ENCODE assay signal across 16 cellular contexts in the genomic region with DNA sequence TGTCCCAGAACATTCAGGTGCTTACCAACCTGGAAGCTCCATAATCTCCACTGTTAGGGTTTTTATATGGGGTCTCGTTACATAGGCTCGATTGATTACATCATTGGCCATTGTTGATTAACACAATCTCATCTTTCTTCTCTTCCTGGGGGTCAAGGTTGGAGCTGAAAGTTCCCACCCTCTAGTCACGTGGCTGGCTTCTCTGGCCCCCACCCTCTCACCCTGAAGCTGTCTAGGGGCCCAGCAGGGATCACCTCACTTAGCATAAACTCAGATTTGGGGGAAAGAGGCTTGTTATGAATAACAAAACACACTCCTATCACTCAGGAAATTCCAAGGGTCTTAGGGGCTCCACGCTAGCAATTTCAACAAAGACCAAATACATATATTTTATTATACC.
DNase-seq lines count a peak whose midpoint lies in the region; ATAC-seq, FAIRE-seq and TF ChIP-seq lines count a peak whose summit lies in the region.
"Had no signal": no experiment of that assay in that cellular context is flagged by ENCODE, and none has a peak within 500 bp of the region (broad histone marks: within the 10 kb centered on the region; RNA-seq: fewer than 3 reads in every experiment).

No MANE protein-coding gene starts in this region.

- TF ChIP-seq POLR2A in HepG2 (IDR thresholded peaks at IDR 0.05; ENCODE audit: insufficient read depth in 1 of 2, low read depth in 2 of 2, low read length in 2 of 2), result no peak
- TF ChIP-seq POLR2A in right lobe of liver (IDR thresholded peaks at IDR 0.05), result no peak

- H3K9ac ChIP-seq in HepG2 (ENCODE audit: insufficient read depth, low read depth, low read length), result no peak overlapping the region
- H3K9ac ChIP-seq: BLaER1 treated with 17β-estradiol and CSF1 and Interleukin-3, amounts not matched to agents 10 nM and 100 nM had no signal

- POLR2A ChIA-PET in HepG2 (lab: Yijun Ruan, JAX), result no interaction called here
- POLR2A ChIA-PET in WTC11 (lab: Charles Lee), result interaction anchor here (0.6 to 1.0 kb wide), 2 partner anchors 35 to 163 kb away, joined by 4 to 5 read pairs; no protein-coding TSS in a partner anchor

- BruUV-seq in HepG2 (replicated peaks; lab: Mats Ljungman, UMichigan), result no TSS peak

- no peaks in the 10 kb centered on the region for H3K27me3 ChIP-seq in HepG2 (ENCODE audit: control insufficient read depth in 1 of 2, insufficient read depth in 2 of 2, low read length in 2 of 2)
- H3K27me3 ChIP-seq in right lobe of liver, result no peaks in the 10 kb centered on the region
- H3K27me3 ChIP-seq: BLaER1 treated with 17β-estradiol and CSF1 and Interleukin-3, amounts not matched to agents 10 nM and 100 nM had no signal

- TF ChIP-seq RAD21 in HepG2 (CRISPR knock-in tag; IDR thresholded peaks at IDR 0.05), result no peak

- H3K36me3 Mint-ChIP-seq in WTC11 (no peaks in the 10 kb centered on the region), nephron (ENCODE audit: low read depth) (no peaks in the 10 kb centered on the region)
- H3K36me3 Mint-ChIP-seq: CD4-positive, CD25-positive, alpha-beta regulatory T cell had no signal

- H3K9me3 ChIP-seq in HepG2 (ENCODE audit: low read length) (no peaks in the 10 kb centered on the region), right lobe of liver (no peaks in the 10 kb centered on the region)
- H3K9me3 ChIP-seq: BLaER1 treated with 17β-estradiol and CSF1 and Interleukin-3, amounts not matched to agents 10 nM and 100 nM had no signal

- intact Hi-C loops in HepG2 (cut with micrococcal nuclease; ENCODE audit: unreplicated experiment) (no loop called here), right lobe of liver (cut with DNase I) (no loop called here)

- in situ Hi-C loops in HepG2 (cut with HindIII; ENCODE audit: extremely low pct_ligation_motif_present, low pct_unique_long_range_greater_than_20kb), result no loop called here

- H3K4me1 Mint-ChIP-seq in WTC11 (peaks cover 37% of the 10 kb centered on the region), nephron (peaks cover 29% of the 10 kb centered on the region)

- TF ChIP-seq CTCF in HepG2 (CRISPR knock-in tag; IDR thresholded peaks at IDR 0.05) (no peak), right lobe of liver (IDR thresholded peaks at IDR 0.05) (no peak), WTC11 (IDR thresholded peaks at IDR 0.05) (no peak), nephron (IDR thresholded peaks at IDR 0.05; ENCODE audit: unreplicated experiment in 3 of 3) (no peak)

- H3K79me2 ChIP-seq in HepG2 (ENCODE audit: insufficient read depth, low read length), result no peaks in the 10 kb centered on the region

- H2AFZ ChIP-seq in HepG2 (ENCODE audit: low read length), result no peak overlapping the region

- 33% methylated on average over 4 of the region's 4 CpGs for WGBS in HepG2 (ENCODE audit: low lambda C conversion rate)
- 54% methylated on average over 4 of the region's 4 CpGs for WGBS in right lobe of liver (ENCODE audit: insufficient coverage, low coverage, low lambda C conversion rate, missing lambda C conversion rate)

- no peak overlapping the region for H3K4me3 Mint-ChIP-seq in WTC11
- no peak overlapping the region for H3K4me3 Mint-ChIP-seq in nephron
- H3K4me3 Mint-ChIP-seq: CD4-positive, CD25-positive, alpha-beta regulatory T cell had no signal

- ATAC-seq in HepG2 (no peak), right lobe of liver (no peak), WTC11 (peak; percentile 29), HG03135 (IDR thresholded peaks at IDR 0.05; ENCODE audit: unreplicated experiment) (no peak)
- ATAC-seq: HCT116 had no signal

- H3K4me3 ChIP-seq in HepG2 (replicated peaks in 1 of 3; ENCODE audit: insufficient read depth in 1 of 3, low read depth in 2 of 3, low read length in 3 of 3), result no peak overlapping the region
- H3K4me3 ChIP-seq in right lobe of liver, result no peak overlapping the region
- H3K4me3 ChIP-seq: BLaER1 treated with 17β-estradiol and CSF1 and Interleukin-3, amounts not matched to agents 10 nM and 100 nM had no signal

- H3K27me3 Mint-ChIP-seq in WTC11 (ENCODE audit: low read depth) (no peaks in the 10 kb centered on the region), nephron (ENCODE audit: low read depth) (peaks cover 5% of the 10 kb centered on the region)
- H3K27me3 Mint-ChIP-seq: CD4-positive, CD25-positive, alpha-beta regulatory T cell had no signal

- no peak for TF ChIP-seq EP300 in HepG2 (IDR thresholded peaks at IDR 0.05; ENCODE audit: low read depth in 2 of 2, low read length in 2 of 2)
- no peak for TF ChIP-seq EP300 in HepG2 (CRISPR knock-in tag; IDR thresholded peaks at IDR 0.05; ENCODE audit: borderline replicate concordance)

- no peaks in the 10 kb centered on the region for H4K20me1 ChIP-seq in HepG2 (ENCODE audit: insufficient read depth, low read length)
- H4K20me1 ChIP-seq: BLaER1 treated with 17β-estradiol and CSF1 and Interleukin-3, amounts not matched to agents 10 nM and 100 nM had no signal

- CTCF ChIA-PET in HepG2 (lab: Yijun Ruan, JAX; ENCODE audit: low intra/inter-chr PET ratio, low total read pairs) (no interaction called here), WTC11 (lab: Charles Lee) (interaction anchor here (0.5 to 1.9 kb wide), 8 partner anchors 13 to 822 kb away, joined by 3 to 5 read pairs (median 3); no protein-coding TSS in a partner anchor)

- H3K27ac ChIP-seq in HepG2 (ENCODE audit: extremely low read length, insufficient read depth, low read length) (no peak overlapping the region), right lobe of liver (no peak overlapping the region)
- H3K27ac ChIP-seq: BLaER1 treated with 17β-estradiol and CSF1 and Interleukin-3, amounts not matched to agents 10 nM and 100 nM had no signal

- H3K36me3 ChIP-seq in HepG2 (replicated peaks in 1 of 2; ENCODE audit: control insufficient read depth in 1 of 2, insufficient read depth in 2 of 2, low read length in 2 of 2) (no peaks in the 10 kb centered on the region), right lobe of liver (no peaks in the 10 kb centered on the region)
- H3K36me3 ChIP-seq: BLaER1 treated with 17β-estradiol and CSF1 and Interleukin-3, amounts not matched to agents 10 nM and 100 nM had no signal

- H3K4me1 ChIP-seq in HepG2 (ENCODE audit: insufficient read depth, low read length), result peaks cover 11% of the 10 kb centered on the region
- no peaks in the 10 kb centered on the region for H3K4me1 ChIP-seq in right lobe of liver

- no peak overlapping the region for H3K4me2 ChIP-seq in HepG2 (ENCODE audit: low read depth, low read length)
- H3K4me2 ChIP-seq: BLaER1 treated with 17β-estradiol and CSF1 and Interleukin-3, amounts not matched to agents 10 nM and 100 nM had no signal

- DNase-seq in HepG2 (ENCODE audit: low spot score) (no peak), right lobe of liver (no peak), WTC11 (ENCODE audit: low spot score) (no peak)
- no peak for DNase-seq in stimulated activated CD4-positive, alpha-beta T cell treated with anti-CD3 and anti-CD28 coated beads, Interleukin-1b, Interleukin-23, amount 100 ng/mL, for 48 hours
- DNase-seq in activated CD4-positive, alpha-beta T cell treated with anti-CD3 and anti-CD28 coated beads for 48 hours, result no peak
- DNase-seq: 8988T; AML-193; CD4-positive, CD25-positive, alpha-beta regulatory T cell; DMS79 had no signal

- H3K27ac Mint-ChIP-seq in WTC11, result peak overlapping the region; percentile 46
- H3K27ac Mint-ChIP-seq in nephron, result peak overlapping the region; percentile 49 to 59 (median 58)
- H3K27ac Mint-ChIP-seq: CD4-positive, CD25-positive, alpha-beta regulatory T cell had no signal

- no peaks in the 10 kb centered on the region for H3K9me3 Mint-ChIP-seq in WTC11
- H3K9me3 Mint-ChIP-seq in nephron, result no peaks in the 10 kb centered on the region
- H3K9me3 Mint-ChIP-seq: CD4-positive, CD25-positive, alpha-beta regulatory T cell had no signal

- no peak for FAIRE-seq in HepG2 (lab: Jason Lieb, UNC)
- FAIRE-seq: G401.6, GM12892, GM19239 had no signal

TF ChIP-seq in HepG2, 621 proteins besides CTCF, POLR2A, EP300 and RAD21 (continues in another document):
- TF ChIP-seq MYNN (CRISPR knock-in tag; IDR thresholded peaks at IDR 0.05; ENCODE audit: low read depth), result no peak
- no peak for TF ChIP-seq NR1H2 (CRISPR knock-in tag; IDR thresholded peaks at IDR 0.05; ENCODE audit: borderline replicate concordance, low read depth)
- TF ChIP-seq, protein P1, sequence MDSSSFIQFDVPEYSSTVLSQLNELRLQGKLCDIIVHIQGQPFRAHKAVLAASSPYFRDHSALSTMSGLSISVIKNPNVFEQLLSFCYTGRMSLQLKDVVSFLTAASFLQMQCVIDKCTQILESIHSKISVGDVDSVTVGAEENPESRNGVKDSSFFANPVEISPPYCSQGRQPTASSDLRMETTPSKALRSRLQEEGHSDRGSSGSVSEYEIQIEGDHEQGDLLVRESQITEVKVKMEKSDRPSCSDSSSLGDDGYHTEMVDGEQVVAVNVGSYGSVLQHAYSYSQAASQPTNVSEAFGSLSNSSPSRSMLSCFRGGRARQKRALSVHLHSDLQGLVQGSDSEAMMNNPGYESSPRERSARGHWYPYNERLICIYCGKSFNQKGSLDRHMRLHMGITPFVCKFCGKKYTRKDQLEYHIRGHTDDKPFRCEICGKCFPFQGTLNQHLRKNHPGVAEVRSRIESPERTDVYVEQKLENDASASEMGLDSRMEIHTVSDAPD (CRISPR knock-in tag; IDR thresholded peaks at IDR 0.05), result no peak

TF ChIP-seq in WTC11, 78 proteins besides CTCF, POLR2A, EP300 and RAD21 (continues in another document):
- peak; percentile 84 for TF ChIP-seq USF2 (CRISPR knock-in tag; IDR thresholded peaks at IDR 0.05)
- TF ChIP-seq MYBL2 (CRISPR knock-in tag; IDR thresholded peaks at IDR 0.05), result no peak
- TF ChIP-seq GTF2I (CRISPR knock-in tag; conservative IDR thresholded peaks at IDR 0.05), result no peak
- no peak for TF ChIP-seq GRHL2 (CRISPR knock-in tag; IDR thresholded peaks at IDR 0.05; ENCODE audit: insufficient replicate concordance, severe bottlenecking)
- TF ChIP-seq, protein P2, sequence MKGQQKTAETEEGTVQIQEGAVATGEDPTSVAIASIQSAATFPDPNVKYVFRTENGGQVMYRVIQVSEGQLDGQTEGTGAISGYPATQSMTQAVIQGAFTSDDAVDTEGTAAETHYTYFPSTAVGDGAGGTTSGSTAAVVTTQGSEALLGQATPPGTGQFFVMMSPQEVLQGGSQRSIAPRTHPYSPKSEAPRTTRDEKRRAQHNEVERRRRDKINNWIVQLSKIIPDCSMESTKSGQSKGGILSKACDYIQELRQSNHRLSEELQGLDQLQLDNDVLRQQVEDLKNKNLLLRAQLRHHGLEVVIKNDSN (CRISPR knock-in tag; IDR thresholded peaks at IDR 0.05), result peak; percentile 75
- TF ChIP-seq IRF2 (CRISPR knock-in tag; IDR thresholded peaks at IDR 0.05; ENCODE audit: borderline replicate concordance, low read depth), result no peak
- TF ChIP-seq NFE2L1 (CRISPR knock-in tag; IDR thresholded peaks at IDR 0.05), result no peak
- TF ChIP-seq HMGA2 (CRISPR knock-in tag; IDR thresholded peaks at IDR 0.05), result no peak

Comparison
In these comparisons a context has a peak if more than half of its experiments do, and no peak if none do; other contexts are left out.
1. Of the 50 proteins assayed by ChIP-seq in both HepG2 and WTC11: peak only in HepG2: none; only in WTC11: ETV6 and USF2; in both: none; in neither: 48.